In genomic region chr3:183587337-183587736, GRCh38 we compare ENCODE assay signal across 1 cellular context.
TF ChIP-seq lines count a peak whose summit lies in the region.

No MANE protein-coding gene starts in this region.

TF ChIP-seq in GM23338, 12 proteins besides CTCF, POLR2A, EP300 and RAD21 (continued from another document):
- TF ChIP-seq ZNF331 (CRISPR knock-in tag; IDR thresholded peaks at IDR 0.05; ENCODE audit: low read depth) (no peak), ZNF114 (CRISPR knock-in tag; IDR thresholded peaks at IDR 0.05) (no peak), NANOG (IDR thresholded peaks at IDR 0.05; ENCODE audit: borderline replicate concordance) (no peak)
